ENCODE assay signal across 17 cellular contexts in the genomic region with DNA sequence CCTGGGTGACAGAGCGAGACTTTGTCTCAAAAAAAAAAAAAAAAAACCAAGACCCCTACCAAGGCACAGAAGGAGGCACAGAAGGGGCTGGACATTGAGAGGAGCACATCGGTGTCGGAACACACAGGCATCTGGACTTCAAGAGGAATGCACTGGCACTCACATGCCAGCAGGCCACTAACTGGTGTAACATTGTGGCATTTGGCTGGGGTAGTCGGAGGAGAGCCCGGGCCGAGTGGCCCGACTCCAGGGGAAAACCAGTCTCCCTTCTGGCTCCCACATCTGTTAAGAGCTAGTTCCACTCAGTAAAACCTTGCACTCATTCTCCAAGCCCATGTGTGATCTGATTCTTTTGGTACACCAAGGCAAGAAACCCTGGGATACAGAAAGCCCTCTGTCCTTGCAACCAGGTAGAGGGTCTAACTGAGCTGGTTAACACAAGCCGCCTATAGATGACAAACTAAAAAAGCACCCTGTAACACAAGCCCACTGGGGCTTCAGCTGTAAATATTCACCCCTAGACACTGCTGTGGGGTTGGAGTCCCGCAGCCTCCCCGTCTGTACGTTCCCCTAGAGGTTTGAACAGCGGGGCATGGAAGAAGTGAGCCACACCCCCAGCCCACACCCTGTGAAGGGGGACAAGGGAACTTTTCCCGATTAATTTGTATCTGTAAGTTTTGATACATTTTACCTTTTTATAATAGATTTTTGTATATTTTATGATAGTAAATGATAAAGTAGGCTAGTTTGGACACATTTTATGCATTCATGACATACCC. TPM values are rescaled to one million over a fixed set of nuclear protein-coding genes. Genes with fewer than 3 reads are reported as not detected.
DNase-seq lines count a peak whose midpoint lies in the region; ATAC-seq and TF ChIP-seq lines count a peak whose summit lies in the region.
"Had no signal": no experiment of that assay in that cellular context is flagged by ENCODE, and none has a peak within 500 bp of the region (broad histone marks: within the 10 kb centered on the region; RNA-seq: fewer than 3 reads in every experiment).

No MANE protein-coding gene starts in this region.

- no peak overlapping the region for H3K27ac Mint-ChIP-seq in activated CD4-positive, alpha-beta T cell treated with anti-CD3 and anti-CD28 coated beads, Interleukin-2, amount 10 ng/mL, durations not matched to agents 24 days and 14 days

- 63 to 67% methylated on average over 13 of the region's 13 CpGs for WGBS in heart right ventricle, 2 donors

- peaks cover 4% of the 10 kb centered on the region for H3K4me1 ChIP-seq in HEK293 (ENCODE audit: control insufficient read depth, insufficient read depth, low read length)
- H3K4me1 ChIP-seq in heart right ventricle, result peaks cover 0 to 3% (median 0%) of the 10 kb centered on the region in 9 donors
- H3K4me1 ChIP-seq in gastrocnemius medialis, result peaks cover 0 to 5% of the 10 kb centered on the region in 2 donors

- TF ChIP-seq POLR2A in gastrocnemius medialis (IDR thresholded peaks at IDR 0.05), result no peak

- H3K4me3 ChIP-seq in HEK293 (ENCODE audit: low read depth, low read length) (no peak overlapping the region), heart right ventricle (no peak overlapping the region), gastrocnemius medialis (no peak overlapping the region)
- H3K4me3 ChIP-seq: GM23248 had no signal

- intact Hi-C loops in heart right ventricle (cut with DNase I), result no loop called here
- intact Hi-C loops in gastrocnemius medialis (cut with DNase I; ENCODE audit: low total_unique reads), result no loop called here
- intact Hi-C loops in activated CD4-positive, alpha-beta T cell treated with anti-CD3 and anti-CD28 coated beads, Interleukin-2, amount 10 ng/mL, durations not matched to agents 24 days and 14 days (cut with micrococcal nuclease), result no loop called here

- H3K36me3 Mint-ChIP-seq in activated CD4-positive, alpha-beta T cell treated with anti-CD3 and anti-CD28 coated beads, Interleukin-2, amount 10 ng/mL, durations not matched to agents 24 days and 14 days (ENCODE audit: low read depth), result peaks cover 2% of the 10 kb centered on the region

- TF ChIP-seq CTCF in HEK293 (tag by site-specific recombination; IDR thresholded peaks at IDR 0.05) (no peak), heart right ventricle (IDR thresholded peaks at IDR 0.05) (no peak), gastrocnemius medialis (IDR thresholded peaks at IDR 0.05 in 4 of 5, conservative IDR thresholded peaks at IDR 0.05 in 1 of 5) (no peak)

- peak in 6 of 8 donors; percentile 56 to 87 (median 71) for ATAC-seq in heart right ventricle
- peak; percentile 54 to 60 for ATAC-seq in gastrocnemius medialis
- no peak for ATAC-seq in GM19455 (IDR thresholded peaks at IDR 0.05; ENCODE audit: unreplicated experiment)
- ATAC-seq: SK-N-SH treated with all-trans-retinoic acid at 6 μM for 48 hours had no signal

- H3K9me3 Mint-ChIP-seq in activated CD4-positive, alpha-beta T cell treated with anti-CD3 and anti-CD28 coated beads, Interleukin-2, amount 10 ng/mL, durations not matched to agents 24 days and 14 days, result no peaks in the 10 kb centered on the region

- in situ Hi-C loops in gastrocnemius medialis (cut with MboI; ENCODE audit: low sequenced_read_pairs in 4 of 4), result no loop called here

- DNase-seq in DMS 273 (lab: John Stamatoyannopoulos, UW; ENCODE audit: unreplicated experiment) (peak; percentile 100), heart right ventricle (peak in 1 of 2 donors; percentile 15), gastrocnemius medialis (peak; percentile 5 to 20), LoVo (ENCODE audit: low spot score) (no peak)
- DNase-seq in activated CD4-positive, alpha-beta T cell treated with anti-CD3 and anti-CD28 coated beads, Interleukin-2, amount 10 ng/mL, durations not matched to agents 24 days and 14 days, result no peak
- DNase-seq: DMS79, GM23248, KBM-7, NCI-H1048, NCI-H146, NCI-H2081, NCI-H510A, NCI-H774, SHP77 had no signal

- CTCF ChIA-PET in HEK293 (lab: Yijun Ruan, JAX), result interaction anchor here (0.6 kb wide), 1 partner anchor 79 kb away, joined by 3 read pairs; no protein-coding TSS in a partner anchor

- no peaks in the 10 kb centered on the region for H3K27me3 Mint-ChIP-seq in activated CD4-positive, alpha-beta T cell treated with anti-CD3 and anti-CD28 coated beads, Interleukin-2, amount 10 ng/mL, durations not matched to agents 24 days and 14 days

- no peak overlapping the region for H3K4me3 Mint-ChIP-seq in activated CD4-positive, alpha-beta T cell treated with anti-CD3 and anti-CD28 coated beads, Interleukin-2, amount 10 ng/mL, durations not matched to agents 24 days and 14 days

- H3K27ac ChIP-seq in HEK293 (ENCODE audit: extremely low read depth, low read depth, low read length), result no peak overlapping the region
- no peak overlapping the region for H3K27ac ChIP-seq in heart right ventricle
- H3K27ac ChIP-seq in gastrocnemius medialis, result no peak overlapping the region
- H3K27ac ChIP-seq: GM23248 had no signal

- no peaks in the 10 kb centered on the region for H3K9me3 ChIP-seq in HEK293 (ENCODE audit: control insufficient read depth, insufficient read depth, low read depth, low read length)
- peaks cover 0 to 15% (median 4%) of the 10 kb centered on the region in 11 donors for H3K9me3 ChIP-seq in heart right ventricle
- peaks cover 0 to 3% (median 0%) of the 10 kb centered on the region in 3 donors for H3K9me3 ChIP-seq in gastrocnemius medialis

- POLR2A ChIA-PET in HEK293 (lab: Yijun Ruan, JAX), result no interaction called here

- H3K36me3 ChIP-seq in HEK293 (ENCODE audit: control insufficient read depth in 2 of 2, insufficient read depth in 1 of 2, low read length in 2 of 2) (no peaks in the 10 kb centered on the region), heart right ventricle (no peaks in the 10 kb centered on the region), gastrocnemius medialis (no peaks in the 10 kb centered on the region)

- H3K27me3 ChIP-seq in heart right ventricle (no peaks in the 10 kb centered on the region), gastrocnemius medialis (no peaks in the 10 kb centered on the region)

- H3K4me1 Mint-ChIP-seq in activated CD4-positive, alpha-beta T cell treated with anti-CD3 and anti-CD28 coated beads, Interleukin-2, amount 10 ng/mL, durations not matched to agents 24 days and 14 days, result peaks cover 7% of the 10 kb centered on the region

TF ChIP-seq in HEK293, 187 proteins besides CTCF, POLR2A, EP300 and RAD21:
- TF ChIP-seq ZNF223 (tag by site-specific recombination; IDR thresholded peaks at IDR 0.05), result no peak
- no peak for TF ChIP-seq ZNF777 (tag by site-specific recombination; IDR thresholded peaks at IDR 0.05; ENCODE audit: borderline replicate concordance)
- no peak for TF ChIP-seq ZNF404 (tag by site-specific recombination; IDR thresholded peaks at IDR 0.05)
- TF ChIP-seq ZFP3 (tag by site-specific recombination; IDR thresholded peaks at IDR 0.05; ENCODE audit: low read depth), result no peak
- no peak for TF ChIP-seq ZNF175 (tag by site-specific recombination; IDR thresholded peaks at IDR 0.05)
- peak; percentile 38; the same call in 1 of the 2 replicates for TF ChIP-seq ZNF600 (tag by site-specific recombination; IDR thresholded peaks at IDR 0.05)

RNA-seq across cellular contexts. Expression of gene AKIRIN1, which starts 17.2 kb away (rescaled TPM):
- total RNA-seq in heart right ventricle, result 10 to 100 TPM; 47.3 to 73.8 (median 58.8) TPM
- polyA plus RNA-seq in heart right ventricle, result 10 to 100 TPM; 12.9 to 29.9 TPM
- total RNA-seq in gastrocnemius medialis, result 10 to 100 TPM; 28.2 to 46.0 (median 34.2) TPM
- 76.0 and 79.3 TPM in 2 replicates for total RNA-seq in activated CD4-positive, alpha-beta T cell treated with anti-CD3 and anti-CD28 coated beads, Interleukin-2, amount 10 ng/mL, durations not matched to agents 24 days and 14 days

RNA-seq across cellular contexts. Expression of gene RHBDL2, which starts 32.2 kb away (rescaled TPM):
- total RNA-seq in heart right ventricle, result under 1 TPM in 2 of 10 donors, not detected in 8; 0.11 to 0.37 TPM
- polyA plus RNA-seq in heart right ventricle, result under 1 TPM; 0.30 to 0.51 TPM
- total RNA-seq in gastrocnemius medialis, result not detected
- not detected in 2 replicates for total RNA-seq in activated CD4-positive, alpha-beta T cell treated with anti-CD3 and anti-CD28 coated beads, Interleukin-2, amount 10 ng/mL, durations not matched to agents 24 days and 14 days

RNA-seq across cellular contexts. Expression of gene NDUFS5, which starts 52.3 kb away (rescaled TPM):
- 100 to 1,000 TPM; 303 to 646 (median 513) TPM for total RNA-seq in heart right ventricle
- 1,000 to 10,000 TPM; 1,540 to 6,035 TPM for polyA plus RNA-seq in heart right ventricle
- 100 to 1,000 TPM; 603 to 976 (median 911) TPM for total RNA-seq in gastrocnemius medialis
- 162 and 164 TPM in 2 replicates for total RNA-seq in activated CD4-positive, alpha-beta T cell treated with anti-CD3 and anti-CD28 coated beads, Interleukin-2, amount 10 ng/mL, durations not matched to agents 24 days and 14 days

Comparison
In these comparisons a context has a peak if more than half of its experiments do, and no peak if none do; other contexts are left out.
1. DNase-seq: peak in DMS 273 (single experiment) and gastrocnemius medialis (2 of 2); none in LoVo (single experiment) and activated CD4-positive, alpha-beta T cell treated with anti-CD3 and anti-CD28 coated beads, Interleukin-2, amount 10 ng/mL, durations not matched to agents 24 days and 14 days (single experiment).